In the genomic region with DNA sequence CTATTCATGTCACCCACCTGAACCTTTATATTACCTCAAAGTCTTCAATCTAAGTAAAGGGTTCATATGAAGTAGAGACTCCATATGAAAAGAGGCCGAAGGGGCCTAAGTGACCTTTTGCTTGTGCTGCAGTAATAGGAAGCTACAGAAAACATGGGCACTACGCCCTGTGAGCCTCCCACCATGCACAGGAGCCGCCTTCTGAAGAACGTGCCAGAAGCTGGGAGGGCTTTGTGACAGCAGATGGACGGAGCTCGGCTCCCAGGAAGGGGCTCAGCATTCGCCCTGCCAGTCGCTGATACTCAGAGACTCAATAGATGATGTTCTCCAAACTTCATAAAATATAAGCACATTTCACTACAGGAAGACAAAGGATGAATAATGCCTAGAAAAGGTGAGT, we compare ENCODE assay signal across 27 cellular contexts. TPM values are rescaled to one million over a fixed set of nuclear protein-coding genes. Genes with fewer than 3 reads are reported as not detected.
A peak's percentile ranks its signal among the peaks of the same experiment; 100 is the strongest.
DNase-seq lines count a peak whose midpoint lies in the region; ATAC-seq, FAIRE-seq and TF ChIP-seq lines count a peak whose summit lies in the region.
"Had no signal": no experiment of that assay in that cellular context is flagged by ENCODE, and none has a peak within 500 bp of the region (broad histone marks: within the 10 kb centered on the region; RNA-seq: fewer than 3 reads in every experiment).

No MANE protein-coding gene starts in this region.

- H3K9me3 Mint-ChIP-seq in nephron progenitor cell, result no peaks in the 10 kb centered on the region
- H3K9me3 Mint-ChIP-seq: CD4-positive, alpha-beta T cell; CD8-positive, alpha-beta T cell had no signal

- in situ Hi-C loops in G401 (cut with HindIII; ENCODE audit: low sequenced_read_pairs), result loop anchor here (25.0 kb wide), 1 partner anchor 88 kb away; no protein-coding TSS in a partner anchor

- no peaks in the 10 kb centered on the region for H3K27me3 Mint-ChIP-seq in nephron progenitor cell (ENCODE audit: low read depth, poor library complexity)
- H3K27me3 Mint-ChIP-seq: B cell; CD4-positive, alpha-beta T cell had no signal

- TF ChIP-seq CTCF in bronchial epithelial cell (IDR thresholded peaks at IDR 0.05; ENCODE audit: insufficient read depth, low read length, severe bottlenecking) (no peak), nephron progenitor cell (IDR thresholded peaks at IDR 0.05) (no peak)

- DNase-seq in G401 (ENCODE audit: low spot score), result peak; percentile 71
- no peak for DNase-seq in bronchial epithelial cell (ENCODE audit: low read depth)
- peak; percentile 67 for DNase-seq in cerebellum (ENCODE audit: low spot score)
- DNase-seq in nephron progenitor cell, result no peak
- DNase-seq in activated T-cell treated with anti-CD3 and anti-CD28 coated beads, Interleukin-2, amount 50 U/mL, for 48 hours, result no peak
- DNase-seq in NCI-H1092 treated with DMSO at 0.1 percent for 48 hours (lab: John Stamatoyannopoulos, UW), result no peak
- DNase-seq: AML-193; Caco-2; Calu3; CD4-positive, alpha-beta T cell; CD8-positive, alpha-beta T cell; DMS153; DMS53; DMS79; DND-41; EL; GF-D8 had no signal

- peak; percentile 68 for FAIRE-seq in bronchial epithelial cell (lab: Jason Lieb, UNC)
- FAIRE-seq: A549, D721Med, G401.6, GM12891, GM19239 had no signal

- no peaks in the 10 kb centered on the region for H3K4me1 Mint-ChIP-seq in nephron progenitor cell
- H3K4me1 Mint-ChIP-seq: B cell had no signal

- peaks cover 45% of the 10 kb centered on the region for H3K36me3 Mint-ChIP-seq in nephron progenitor cell (ENCODE audit: low read depth)

- peak overlapping the region; percentile 34 for H3K27ac Mint-ChIP-seq in nephron progenitor cell
- H3K27ac Mint-ChIP-seq: B cell; CD4-positive, alpha-beta T cell; CD8-positive, alpha-beta T cell had no signal

- H3K27me3 ChIP-seq in bronchial epithelial cell (ENCODE audit: control insufficient read depth, insufficient read depth, low read length), result no peaks in the 10 kb centered on the region
- H3K27me3 ChIP-seq: BLaER1 treated with 17β-estradiol and CSF1 and Interleukin-3, amounts not matched to agents 10 nM and 100 nM had no signal

- no peak overlapping the region for H3K4me3 Mint-ChIP-seq in nephron progenitor cell
- H3K4me3 Mint-ChIP-seq: B cell; CD4-positive, alpha-beta T cell; CD8-positive, alpha-beta T cell had no signal

- H3K36me3 ChIP-seq in bronchial epithelial cell (ENCODE audit: control insufficient read depth, insufficient read depth, low read length), result peaks cover 11% of the 10 kb centered on the region

- no peak overlapping the region for H3K4me3 ChIP-seq in bronchial epithelial cell (ENCODE audit: low read depth, low read length)
- H3K4me3 ChIP-seq: A549; BLaER1 treated with 17β-estradiol and CSF1 and Interleukin-3, amounts not matched to agents 10 nM and 100 nM had no signal

- no peak for ATAC-seq in HG03139 (IDR thresholded peaks at IDR 0.05; ENCODE audit: unreplicated experiment)
- ATAC-seq: A549; CD8-positive, alpha-beta T cell had no signal

RNA-seq across cellular contexts. Expression of a gene that starts 21.2 kb away (rescaled TPM):
- 70.5 and 73.2 TPM in 2 replicates for total RNA-seq in G401 (2014; rRNA removed; shearing (Covaris generic))
- total RNA-seq in bronchial epithelial cell (23.4 and 26.9 TPM in 2 replicates), cerebellum (61.0 TPM)

RNA-seq across cellular contexts. Expression of a gene that starts 21.8 kb away (rescaled TPM):
- 14.8 and 19.8 TPM in 2 replicates for total RNA-seq in G401 (2014; rRNA removed; shearing (Covaris generic))
- total RNA-seq in bronchial epithelial cell (9.0 and 28.8 TPM in 2 replicates), cerebellum (11.1 TPM)

RNA-seq across cellular contexts. Expression of a gene that starts 32.2 kb away (rescaled TPM):
- total RNA-seq in G401 (2014; rRNA removed; shearing (Covaris generic)), result 18.2 and 27.9 TPM in 2 replicates
- total RNA-seq in bronchial epithelial cell (105 and 169 TPM in 2 replicates), cerebellum (6.8 TPM)

RNA-seq across cellular contexts. Expression of a gene that starts 36.8 kb away (rescaled TPM):
- total RNA-seq in G401 (2014; rRNA removed; shearing (Covaris generic)), result not detected in 2 replicates
- total RNA-seq in bronchial epithelial cell (0.13 TPM in 1 of 2 replicates, not detected in the other), cerebellum (0.64 TPM)
- total RNA-seq: A172, B cell, Daoy had no signal

RNA-seq across cellular contexts. Expression of a gene that starts 46.9 kb away (rescaled TPM):
- total RNA-seq in G401 (2014; rRNA removed; shearing (Covaris generic)), result not detected in 2 replicates
- total RNA-seq in bronchial epithelial cell (not detected in 2 replicates), cerebellum (not detected)
- total RNA-seq: A172; B cell; Caco-2; Calu3; CD4-positive, alpha-beta T cell; CD8-positive, alpha-beta T cell; Daoy had no signal

Comparison
In these comparisons a context has a peak if more than half of its experiments do, and no peak if none do; other contexts are left out.
1. DNase-seq: peak in G401 (single experiment) and cerebellum (single experiment); none in bronchial epithelial cell (single experiment), nephron progenitor cell (single experiment), activated T-cell treated with anti-CD3 and anti-CD28 coated beads, Interleukin-2, amount 50 U/mL, for 48 hours (0 of 2) and NCI-H1092 treated with DMSO at 0.1 percent for 48 hours (single experiment).